In genomic region chr3:171811913-171812321, GRCh38 we compare ENCODE assay signal across 15 cellular contexts. TPM values are rescaled to one million over a fixed set of nuclear protein-coding genes. Genes with fewer than 3 reads are reported as not detected.
DNase-seq lines count a peak whose midpoint lies in the region; ATAC-seq, FAIRE-seq and TF ChIP-seq lines count a peak whose summit lies in the region.
"Had no signal": no experiment of that assay in that cellular context is flagged by ENCODE, and none has a peak within 500 bp of the region (broad histone marks: within the 10 kb centered on the region; RNA-seq: fewer than 3 reads in every experiment).

No MANE protein-coding gene starts in this region.

- peaks cover 29% of the 10 kb centered on the region for H3K4me1 Mint-ChIP-seq in neural progenitor cell

- intact Hi-C loops in Panc1 (cut with micrococcal nuclease; ENCODE audit: unreplicated experiment): no loop called here

- peaks cover 26% of the 10 kb centered on the region for H3K27me3 Mint-ChIP-seq in neural progenitor cell (ENCODE audit: insufficient read depth, low read depth)

- H2AFZ ChIP-seq in neural progenitor cell (replicated peaks): no peak overlapping the region

- peaks cover 11% of the 10 kb centered on the region for H3K9me3 Mint-ChIP-seq in neural progenitor cell
- H3K9me3 Mint-ChIP-seq: CD4-positive, alpha-beta memory T cell; T-helper 2 cell treated with Interferon-gamma antibody and Interleukin-4, amounts not matched to agents 5 μg/mL and 100 μg/mL, for 36 hours had no signal

- peaks cover 0 to 17% (median 9%) of the 10 kb centered on the region in 11 experiments; a peak in 14 of 22 replicates for H3K9me3 ChIP-seq in BLaER1 treated with 17β-estradiol and CSF1 and Interleukin-3, amounts not matched to agents 10 nM and 100 nM (replicated peaks in 1 of 11)
- H3K9me3 ChIP-seq in Panc1 (ENCODE audit: control insufficient read depth, insufficient read depth, low read depth, low read length) (no peaks in the 10 kb centered on the region), neutrophil (no peaks in the 10 kb centered on the region), neural progenitor cell (ENCODE audit: low read depth) (no peaks in the 10 kb centered on the region)

- no peak for TF ChIP-seq CTCF in Panc1 (IDR thresholded peaks at IDR 0.05)
- TF ChIP-seq CTCF in neutrophil (IDR thresholded peaks at IDR 0.05): no peak
- TF ChIP-seq CTCF in neural progenitor cell (IDR thresholded peaks at IDR 0.05): no peak

- CTCF ChIA-PET in Panc1 (lab: Charles Lee): interaction anchor here (0.6 to 1.3 kb wide), 2 partner anchors 18 to 41 kb away, joined by 4 to 10 read pairs; no protein-coding TSS in a partner anchor

- H3K27ac ChIP-seq in BLaER1 treated with 17β-estradiol and CSF1 and Interleukin-3, amounts not matched to agents 10 nM and 100 nM: peak overlapping the region in 2 of 11 experiments; percentile 36 to 72; a peak in 2 of 22 replicates
- H3K27ac ChIP-seq in Panc1 (ENCODE audit: low read length): peak overlapping the region; percentile 97
- peak overlapping the region; percentile 91 for H3K27ac ChIP-seq in neutrophil
- no peak overlapping the region for H3K27ac ChIP-seq in neural progenitor cell

- peak overlapping the region in 10 of 11 experiments; percentile 86 to 99 (median 96); a peak in 14 of 22 replicates for H3K4me2 ChIP-seq in BLaER1 treated with 17β-estradiol and CSF1 and Interleukin-3, amounts not matched to agents 10 nM and 100 nM
- H3K4me2 ChIP-seq in neural progenitor cell: no peak overlapping the region

- H4K20me1 ChIP-seq in BLaER1 treated with 17β-estradiol and CSF1 and Interleukin-3, amounts not matched to agents 10 nM and 100 nM: no peaks in the 10 kb centered on the region; a peak in 1 of 22 replicates
- H4K20me1 ChIP-seq in neural progenitor cell (ENCODE audit: low read depth): no peaks in the 10 kb centered on the region

- no peak overlapping the region for H3K4me3 ChIP-seq in BLaER1 treated with 17β-estradiol and CSF1 and Interleukin-3, amounts not matched to agents 10 nM and 100 nM
- H3K4me3 ChIP-seq in Panc1 (ENCODE audit: low read depth in 2 of 2, low read length in 2 of 2) (peak overlapping the region; percentile 69 to 76; a peak in 3 of 4 replicates), neutrophil (ENCODE audit: low read depth in 1 of 2, low read length in 1 of 2) (no peak overlapping the region), neural progenitor cell (no peak overlapping the region)

- H3K4me3 Mint-ChIP-seq in neural progenitor cell: no peak overlapping the region
- H3K4me3 Mint-ChIP-seq: activated CD8-positive, alpha-beta memory T cell treated with anti-CD3 and anti-CD28 coated beads, Interleukin-2, amount 10 ng/mL, durations not matched to agents 7 days and 5 days had no signal

- peaks cover 37 to 53% (median 45%) of the 10 kb centered on the region in 10 experiments for H3K4me1 ChIP-seq in BLaER1 treated with 17β-estradiol and CSF1 and Interleukin-3, amounts not matched to agents 10 nM and 100 nM
- peaks cover 46% of the 10 kb centered on the region for H3K4me1 ChIP-seq in Panc1 (ENCODE audit: control insufficient read depth, insufficient read depth, low read length)
- peaks cover 63 to 69% of the 10 kb centered on the region in 2 experiments for H3K4me1 ChIP-seq in neutrophil (ENCODE audit: control insufficient read depth in 1 of 2, insufficient read depth in 1 of 2, low read depth in 1 of 2, low read length in 1 of 2)
- peaks cover 4% of the 10 kb centered on the region for H3K4me1 ChIP-seq in neural progenitor cell

- no TSS peak for BruUV-seq in Panc1 (replicated peaks; lab: Mats Ljungman, UMichigan)

- no peaks in the 10 kb centered on the region for H3K36me3 ChIP-seq in BLaER1 treated with 17β-estradiol and CSF1 and Interleukin-3, amounts not matched to agents 10 nM and 100 nM
- H3K36me3 ChIP-seq in Panc1 (ENCODE audit: control insufficient read depth, insufficient read depth, low read length) (no peaks in the 10 kb centered on the region), neutrophil (no peaks in the 10 kb centered on the region), neural progenitor cell (no peaks in the 10 kb centered on the region)

- POLR2A ChIA-PET in Panc1 (lab: Charles Lee): interaction anchor here (0.7 kb wide), 1 partner anchor 11 kb away, joined by 4 read pairs; no protein-coding TSS in a partner anchor

- DNase-seq in Panc1 (ENCODE audit: low read depth, low spot score) (no peak), dedifferentiated amniotic fluid mesenchymal stem cell (ENCODE audit: extremely low spot score) (peak; percentile 63), nucleus accumbens (lab: John Stamatoyannopoulos, UW) (no peak), GM19239 (ENCODE audit: insufficient read length, low spot score) (no peak), neural progenitor cell (ENCODE audit: low spot score) (no peak)
- no peak for DNase-seq in activated CD8-positive, alpha-beta memory T cell treated with anti-CD3 and anti-CD28 coated beads, Interleukin-2, amount 50 U/mL, for 48 hours
- DNase-seq: activated CD8-positive, alpha-beta memory T cell treated with anti-CD3 and anti-CD28 coated beads, Interleukin-2, amount 10 ng/mL, durations not matched to agents 7 days and 5 days; amygdala; CD4-positive, alpha-beta memory T cell; NCI-H526 treated with DMSO at 0.1 percent for 48 hours had no signal

- no peak for ATAC-seq in Panc1
- ATAC-seq: activated CD8-positive, alpha-beta memory T cell treated with anti-CD3 and anti-CD28 coated beads, Interleukin-2, amount 10 ng/mL, durations not matched to agents 7 days and 5 days had no signal

- no peaks in the 10 kb centered on the region for H3K36me3 Mint-ChIP-seq in neural progenitor cell
- H3K36me3 Mint-ChIP-seq: CD4-positive, alpha-beta memory T cell had no signal

- H3K79me2 ChIP-seq in neural progenitor cell (ENCODE audit: low read depth): no peaks in the 10 kb centered on the region

- no peaks in the 10 kb centered on the region for H3F3A ChIP-seq in neural progenitor cell (ENCODE audit: low read depth)

- no peak for FAIRE-seq in GM19239 (lab: Jason Lieb, UNC)

- in situ Hi-C loops in Panc1 (cut with HindIII; ENCODE audit: low pct_unique_long_range_greater_than_20kb, low sequenced_read_pairs): no loop called here

- peaks cover 0 to 20% (median 9%) of the 10 kb centered on the region in 11 experiments; a peak in 10 of 22 replicates for H3K27me3 ChIP-seq in BLaER1 treated with 17β-estradiol and CSF1 and Interleukin-3, amounts not matched to agents 10 nM and 100 nM
- H3K27me3 ChIP-seq in Panc1 (ENCODE audit: control insufficient read depth, insufficient read depth, low read length): no peaks in the 10 kb centered on the region
- H3K27me3 ChIP-seq in neutrophil: no peaks in the 10 kb centered on the region
- peaks cover 49% of the 10 kb centered on the region for H3K27me3 ChIP-seq in neural progenitor cell

- H3K9ac ChIP-seq in BLaER1 treated with 17β-estradiol and CSF1 and Interleukin-3, amounts not matched to agents 10 nM and 100 nM: no peak overlapping the region
- H3K9ac ChIP-seq in neural progenitor cell: no peak overlapping the region

- no peak overlapping the region for H3K27ac Mint-ChIP-seq in neural progenitor cell
- H3K27ac Mint-ChIP-seq: activated CD8-positive, alpha-beta memory T cell treated with anti-CD3 and anti-CD28 coated beads, Interleukin-2, amount 10 ng/mL, durations not matched to agents 7 days and 5 days; CD4-positive, alpha-beta memory T cell; T-helper 2 cell treated with Interferon-gamma antibody and Interleukin-4, amounts not matched to agents 5 μg/mL and 100 μg/mL, for 36 hours had no signal

RNA-seq across cellular contexts. Expression of gene PLD1, which starts 1.6 kb away (rescaled TPM):
- total RNA-seq in Panc1 (2021; ENCODE audit: unreplicated experiment): 20.6 TPM
- polyA plus RNA-seq in Panc1 (2012; ENCODE audit: insufficient read length): 6.7 TPM
- total RNA-seq in neural progenitor cell (ENCODE audit: low replicate concordance): 0.19 and 0.21 TPM in 2 replicates

RNA-seq across cellular contexts. Expression of gene TMEM212, which starts 31.2 kb away (rescaled TPM):
- total RNA-seq in Panc1 (2021; ENCODE audit: unreplicated experiment) (not detected), neural progenitor cell (ENCODE audit: low replicate concordance) (not detected in 2 replicates)
- polyA plus RNA-seq in Panc1 (2012; ENCODE audit: insufficient read length): not detected
- total RNA-seq: activated CD8-positive, alpha-beta memory T cell treated with anti-CD3 and anti-CD28 coated beads, Interleukin-2, amount 10 ng/mL, durations not matched to agents 7 days and 5 days; CD4-positive, alpha-beta memory T cell; esophagus mucosa; lung microvascular endothelial cell had no signal
- polyA plus RNA-seq: CD4-positive, alpha-beta memory T cell had no signal

Comparison
In these comparisons a context has a peak if more than half of its experiments do, and no peak if none do; other contexts are left out.
1. H3K4me3 ChIP-seq: peak in Panc1 (2 of 2); none in BLaER1 treated with 17β-estradiol and CSF1 and Interleukin-3, amounts not matched to agents 10 nM and 100 nM (0 of 10), neutrophil (0 of 2) and neural progenitor cell (single experiment).
2. RNA of gene PLD1, which starts 1.6 kb away (total RNA-seq): 20.6 TPM in Panc1 (single experiment); 0.19 to 0.21 TPM in neural progenitor cell; every median in the first group is over 10 times any median in the second.